Comparison of ENCODE assay signal across 7 cellular contexts in the genomic region with DNA sequence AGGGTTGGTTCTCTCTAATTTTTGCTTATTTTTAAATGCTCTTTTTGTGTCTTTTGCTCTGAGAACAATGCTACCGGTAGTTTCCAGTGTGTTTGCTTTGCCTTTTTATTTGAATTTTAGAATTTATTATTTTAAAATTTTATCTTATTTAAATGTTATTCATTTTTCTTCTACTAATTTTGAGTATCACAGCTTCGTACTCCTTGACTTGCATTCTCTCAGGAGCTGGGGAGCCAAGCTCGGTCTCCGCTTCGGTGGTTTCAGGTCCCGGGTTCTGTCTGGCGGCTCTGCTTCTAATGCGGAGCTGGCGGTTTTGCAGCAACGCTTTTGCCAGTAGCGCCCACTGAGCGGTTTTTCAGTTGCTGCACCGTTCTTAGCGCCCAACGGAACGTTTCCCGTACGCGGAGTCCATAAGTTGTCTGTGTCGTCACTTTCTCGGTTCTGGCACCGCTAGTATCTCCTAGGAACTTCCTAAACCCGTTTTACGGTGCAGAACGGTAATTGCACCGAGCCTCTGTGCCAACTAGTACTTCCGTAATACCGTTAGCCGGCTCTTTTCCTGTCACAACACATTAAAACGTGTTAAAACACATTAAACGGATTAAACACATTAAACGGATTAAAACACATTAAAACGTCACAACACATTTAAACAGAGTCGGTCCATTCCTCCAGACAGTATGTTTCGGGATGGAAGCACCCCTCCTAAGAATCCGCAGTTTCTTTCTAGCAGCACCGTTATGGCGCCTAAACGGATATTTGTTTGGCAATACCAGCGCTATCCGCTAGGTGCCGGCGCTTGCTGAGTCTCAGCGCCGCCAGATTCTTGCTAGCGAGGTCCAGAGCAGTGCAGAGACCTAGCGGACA. TPM values are rescaled to one million over a fixed set of nuclear protein-coding genes. Genes with fewer than 3 reads are reported as not detected.
DNase-seq lines count a peak whose midpoint lies in the region; ATAC-seq and TF ChIP-seq lines count a peak whose summit lies in the region.

No MANE protein-coding gene starts in this region.

- H3K4me3 ChIP-seq in mucosa of rectum (ENCODE audit: low read length in 2 of 2): peak overlapping the region; percentile 63 to 80

- H3K4me1 ChIP-seq in mucosa of rectum (ENCODE audit: control insufficient read depth in 2 of 2, insufficient read depth in 2 of 2, low read length in 2 of 2): peaks cover 11 to 14% of the 10 kb centered on the region in 2 donors

- H3K9ac ChIP-seq in mucosa of rectum (ENCODE audit: low read depth in 1 of 2, low read length in 2 of 2): peak overlapping the region; percentile 50 to 74

- DNase-seq in NCI-H526 (lab: John Stamatoyannopoulos, UW) (peak; percentile 70 to 92), endothelial cell (ENCODE audit: low spot score) (peak; percentile 47)
- DNase-seq in activated CD8-positive, alpha-beta memory T cell treated with anti-CD3 and anti-CD28 coated beads for 24 hours: peak; percentile 93
- DNase-seq in stimulated activated CD8-positive, alpha-beta memory T cell treated with anti-CD3 and anti-CD28 coated beads, Interleukin-4, amount 100 ng/mL, for 24 hours (ENCODE audit: low read depth): peak; percentile 82

- H3K4me1 Mint-ChIP-seq in endothelial cell (ENCODE audit: unreplicated experiment): no peaks in the 10 kb centered on the region

- peaks cover 20% of the 10 kb centered on the region for H3K9me3 Mint-ChIP-seq in endothelial cell (ENCODE audit: unreplicated experiment)

- peaks cover 20% of the 10 kb centered on the region for H3K36me3 Mint-ChIP-seq in endothelial cell (ENCODE audit: low read depth, unreplicated experiment)

- H3K27me3 ChIP-seq in mucosa of rectum (ENCODE audit: control insufficient read depth in 2 of 2, insufficient read depth in 2 of 2, low read length in 2 of 2): peaks cover 32 to 43% of the 10 kb centered on the region in 2 donors

- H3K27ac Mint-ChIP-seq in endothelial cell (ENCODE audit: unreplicated experiment): no peak overlapping the region

- peak; percentile 62 for TF ChIP-seq CTCF in endothelial cell (IDR thresholded peaks at IDR 0.05; ENCODE audit: unreplicated experiment)

- no peaks in the 10 kb centered on the region for H3K9me3 ChIP-seq in mucosa of rectum (ENCODE audit: control insufficient read depth in 2 of 2, low read length in 2 of 2)

- ATAC-seq in GM18498 (IDR thresholded peaks at IDR 0.05; ENCODE audit: unreplicated experiment) (peak; percentile 54), HG02852 (IDR thresholded peaks at IDR 0.05; ENCODE audit: unreplicated experiment) (peak; percentile 48)

- H3K27me3 Mint-ChIP-seq in endothelial cell (ENCODE audit: unreplicated experiment): peaks cover 4% of the 10 kb centered on the region

- H3K36me3 ChIP-seq in mucosa of rectum (ENCODE audit: control insufficient read depth in 2 of 2, insufficient read depth in 2 of 2, low read length in 2 of 2): no peaks in the 10 kb centered on the region

- H3K4me3 Mint-ChIP-seq in endothelial cell (ENCODE audit: unreplicated experiment): no peak overlapping the region

- peak overlapping the region; percentile 80 to 91 for H3K27ac ChIP-seq in mucosa of rectum (ENCODE audit: low read depth in 2 of 2, low read length in 2 of 2)

RNA-seq across cellular contexts. Expression of a gene that starts 45.6 kb away (rescaled TPM):
- total RNA-seq in endothelial cell (ENCODE audit: unreplicated experiment): 1.1 TPM

Comparison
In these comparisons a context has a peak if more than half of its experiments do, and no peak if none do; other contexts are left out.
1. Peak in every context shown above with its lines: DNase-seq, ATAC-seq, H3K4me3 ChIP-seq and H3K27ac ChIP-seq.